Comparison of ENCODE assay signal across 27 cellular contexts in the genomic region with DNA sequence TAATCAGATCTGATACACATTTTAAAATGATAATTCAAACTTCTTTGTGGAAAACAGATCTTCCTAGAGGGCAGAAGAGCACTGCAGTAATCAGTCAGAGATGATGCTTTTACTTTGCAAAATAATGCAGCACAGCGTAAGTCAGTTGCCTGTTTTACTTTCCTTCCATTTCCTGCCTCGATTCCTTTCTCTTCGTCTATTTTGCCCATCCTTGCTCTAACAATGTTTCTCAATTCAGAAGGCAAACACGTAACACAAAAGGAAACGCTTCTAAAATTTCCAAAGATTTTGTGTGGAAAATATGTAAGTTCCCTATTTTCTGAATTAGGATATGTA.
DNase-seq lines count a peak whose midpoint lies in the region; ATAC-seq, FAIRE-seq and TF ChIP-seq lines count a peak whose summit lies in the region.
"Had no signal": no experiment of that assay in that cellular context is flagged by ENCODE, and none has a peak within 500 bp of the region (broad histone marks: within the 10 kb centered on the region; RNA-seq: fewer than 3 reads in every experiment).

No MANE protein-coding gene starts in this region.

- no peaks in the 10 kb centered on the region for H4K20me1 ChIP-seq in H1 (replicated peaks in 1 of 2; ENCODE audit: control insufficient read depth in 1 of 2, insufficient read depth in 2 of 2, low read length in 2 of 2)

- TF ChIP-seq CTCF in H1 (IDR thresholded peaks at IDR 0.05; ENCODE audit: control extremely low read depth in 1 of 3, insufficient read depth in 1 of 3, low read depth in 1 of 3, low read length in 3 of 3) (no peak), upper lobe of left lung (IDR thresholded peaks at IDR 0.05) (no peak), endothelial cell (IDR thresholded peaks at IDR 0.05; ENCODE audit: unreplicated experiment) (no peak)

- H2AK5ac ChIP-seq in H1 (ENCODE audit: low read depth, low read length): no peak overlapping the region
- H2AK5ac ChIP-seq in neuronal stem cell (ENCODE audit: low read depth, low read length): no peak overlapping the region

- H3K56ac ChIP-seq in H1 (replicated peaks; ENCODE audit: insufficient read length, low read depth, low read length): no peak overlapping the region

- TF ChIP-seq POLR2A in H1 (IDR thresholded peaks at IDR 0.05; ENCODE audit: control extremely low read depth in 1 of 2, low read depth in 2 of 2, low read length in 2 of 2): no peak
- TF ChIP-seq POLR2A in upper lobe of left lung (IDR thresholded peaks at IDR 0.05): no peak

- H3K4me2 ChIP-seq in H1 (ENCODE audit: insufficient read depth in 1 of 2, low read depth in 2 of 2, low read length in 2 of 2): peak overlapping the region in 1 of 2 experiments; percentile 26; a peak in 1 of 4 replicates
- H3K4me2 ChIP-seq in neuronal stem cell (ENCODE audit: insufficient read depth, low read length, poor library complexity, severe bottlenecking): no peak overlapping the region

- no peaks in the 10 kb centered on the region for H3K9me3 Mint-ChIP-seq in endothelial cell (ENCODE audit: unreplicated experiment)
- H3K9me3 Mint-ChIP-seq: activated naive CD4-positive, alpha-beta T cell treated with anti-CD3 and anti-CD28 coated beads, Interleukin-2, amount 10 ng/mL, durations not matched to agents 7 days and 5 days; activated T-helper 1 cell treated with anti-CD3 and anti-CD28 coated beads, Interleukin-12 subunit alpha, Interleukin-12 subunit beta, Interleukin-2, Interleukin-4 antibody, amounts not matched to agents 30 ng/mL and 10 ng/mL and 1 ng/mL, durations not matched to agents 14 hours and 24 hours and 36 hours; naive thymus-derived CD8-positive, alpha-beta T cell; T-helper 2 cell treated with Interferon-gamma antibody and Interleukin-4, amounts not matched to agents 5 μg/mL and 100 μg/mL, for 36 hours had no signal

- H3K79me1 ChIP-seq in H1 (ENCODE audit: low read depth, low read length) (no peaks in the 10 kb centered on the region), neuronal stem cell (ENCODE audit: low read depth, low read length) (no peaks in the 10 kb centered on the region)

- H3K9ac ChIP-seq in HUES64 (ENCODE audit: low read depth, low read length) (peak overlapping the region; percentile 5; the same call in 1 of the 2 replicates), H1 (replicated peaks in 1 of 4; ENCODE audit: extremely low read depth in 1 of 4, low read depth in 3 of 4, low read length in 3 of 4) (no peak overlapping the region), neuronal stem cell (ENCODE audit: low read depth, low read length, poor library complexity) (no peak overlapping the region)

- H3K9me3 ChIP-seq in HUES64 (ENCODE audit: insufficient read depth, low read depth, low read length) (no peaks in the 10 kb centered on the region), H1 (ENCODE audit: insufficient read depth in 2 of 2, low read depth in 1 of 2, low read length in 1 of 2) (no peaks in the 10 kb centered on the region), neuronal stem cell (replicated peaks in 1 of 2; ENCODE audit: control insufficient read depth in 2 of 2, insufficient read depth in 1 of 2, low read depth in 1 of 2, low read length in 2 of 2) (no peaks in the 10 kb centered on the region), upper lobe of left lung (no peaks in the 10 kb centered on the region)

- H2BK15ac ChIP-seq in H1 (ENCODE audit: low read length): no peak overlapping the region
- no peak overlapping the region for H2BK15ac ChIP-seq in neuronal stem cell (ENCODE audit: low read length)

- no peak; a peak in 1 of 4 replicates for TF ChIP-seq RAD21 in H1 (IDR thresholded peaks at IDR 0.05 in 1 of 2, conservative IDR thresholded peaks at IDR 0.05 in 1 of 2; ENCODE audit: low read depth in 2 of 2, low read length in 2 of 2)

- H3K14ac ChIP-seq in H1 (ENCODE audit: insufficient read length): no peak overlapping the region
- no peak overlapping the region for H3K14ac ChIP-seq in neuronal stem cell (ENCODE audit: low read length)

- WGBS in HUES64: 25% methylated on average over 5 of the region's 5 CpGs
- 31% methylated on average over 5 of the region's 5 CpGs; no CpG with 5 or more reads in 1 of the 2 experiments for WGBS in H1 (ENCODE audit: extremely low coverage in 1 of 2, insufficient coverage in 1 of 2, insufficient read length in 1 of 2, insufficient replicate concordance in 2 of 2, low coverage in 1 of 2, low lambda C conversion rate in 2 of 2, missing lambda C conversion rate in 1 of 2), 2 experiments
- WGBS in neuronal stem cell (ENCODE audit: extremely low coverage in 2 of 2, insufficient read length in 2 of 2, insufficient replicate concordance in 1 of 2), 2 donors: no CpG with 5 or more reads among the region's 5 CpGs
- WGBS in upper lobe of left lung, 2 donors: 64 to 74% methylated on average over 5 of the region's 5 CpGs

- H2BK5ac ChIP-seq in H1 (ENCODE audit: low read depth, low read length): no peak overlapping the region
- no peak overlapping the region for H2BK5ac ChIP-seq in neuronal stem cell (ENCODE audit: low read length)

- H4K91ac ChIP-seq in H1 (replicated peaks; ENCODE audit: insufficient read length, low read length): no peak overlapping the region
- H4K91ac ChIP-seq in neuronal stem cell (ENCODE audit: low read depth, low read length, poor library complexity): no peak overlapping the region

- H3K4me3 ChIP-seq in ACC112 (ENCODE audit: low read depth, low read length) (0 out of 2 replicates have a peak overlapping the region, but pooled peaks have one; percentile 42), HUES64 (ENCODE audit: low read length) (no peak overlapping the region), H1 (ENCODE audit: extremely low read depth in 1 of 4, insufficient read depth in 2 of 4, low read depth in 3 of 4, low read length in 4 of 4) (no peak overlapping the region), neuronal stem cell (ENCODE audit: low read length in 2 of 2) (no peak overlapping the region), upper lobe of left lung (no peak overlapping the region)
- H3K4me3 ChIP-seq: GM12878 had no signal

- H3K36me3 ChIP-seq in ACC112 (ENCODE audit: insufficient read depth, low read length): no peaks in the 10 kb centered on the region
- no peaks in the 10 kb centered on the region for H3K36me3 ChIP-seq in HUES64 (ENCODE audit: insufficient read depth, low read length)
- no peaks in the 10 kb centered on the region for H3K36me3 ChIP-seq in H1 (ENCODE audit: control insufficient read depth in 2 of 4, insufficient read depth in 4 of 4, low read length in 3 of 4)
- H3K36me3 ChIP-seq in neuronal stem cell (replicated peaks in 1 of 2; ENCODE audit: control insufficient read depth in 2 of 2, insufficient read depth in 2 of 2, low read length in 2 of 2): no peaks in the 10 kb centered on the region
- H3K36me3 ChIP-seq in upper lobe of left lung: no peaks in the 10 kb centered on the region
- H3K36me3 ChIP-seq: WERI-Rb-1 had no signal

- peaks cover 6% of the 10 kb centered on the region for H3K4me1 Mint-ChIP-seq in endothelial cell (ENCODE audit: unreplicated experiment)
- H3K4me1 Mint-ChIP-seq: activated naive CD4-positive, alpha-beta T cell treated with anti-CD3 and anti-CD28 coated beads, Interleukin-2, amount 10 ng/mL, durations not matched to agents 7 days and 5 days; memory B cell; naive thymus-derived CD8-positive, alpha-beta T cell had no signal

- TF ChIP-seq EP300 in H1 (IDR thresholded peaks at IDR 0.05; ENCODE audit: borderline replicate concordance in 1 of 2, low read depth in 2 of 2, low read length in 2 of 2) (no peak), upper lobe of left lung (IDR thresholded peaks at IDR 0.05) (no peak)

- POLR2A ChIA-PET in H1 (lab: Charles Lee; ENCODE audit: partially characterized antibody): no interaction called here

- H3K23ac ChIP-seq in H1 (ENCODE audit: insufficient read length) (no peak overlapping the region), neuronal stem cell (ENCODE audit: low read depth, low read length, poor library complexity) (no peak overlapping the region)

- no peak overlapping the region for H3K4ac ChIP-seq in H1 (replicated peaks; ENCODE audit: insufficient read length, low read depth, low read length)
- H3K4ac ChIP-seq in neuronal stem cell (ENCODE audit: low read length): no peak overlapping the region

- H3K27ac Mint-ChIP-seq in endothelial cell (ENCODE audit: unreplicated experiment): no peak overlapping the region
- H3K27ac Mint-ChIP-seq: activated naive CD4-positive, alpha-beta T cell treated with anti-CD3 and anti-CD28 coated beads, Interleukin-2, amount 10 ng/mL, durations not matched to agents 7 days and 5 days; activated T-helper 1 cell treated with anti-CD3 and anti-CD28 coated beads, Interleukin-12 subunit alpha, Interleukin-12 subunit beta, Interleukin-2, Interleukin-4 antibody, amounts not matched to agents 30 ng/mL and 10 ng/mL and 1 ng/mL, durations not matched to agents 14 hours and 24 hours and 36 hours; memory B cell; naive thymus-derived CD8-positive, alpha-beta T cell; T-helper 2 cell treated with Interferon-gamma antibody and Interleukin-4, amounts not matched to agents 5 μg/mL and 100 μg/mL, for 36 hours had no signal

- ATAC-seq in GM21786 (IDR thresholded peaks at IDR 0.05; ENCODE audit: unreplicated experiment) (no peak), upper lobe of left lung (ENCODE audit: low FRiP score in 2 of 2) (no peak), GM19324 (IDR thresholded peaks at IDR 0.05; ENCODE audit: low FRiP score, unreplicated experiment) (no peak)
- ATAC-seq: GM12878; HCT116; left cardiac atrium; naive thymus-derived CD8-positive, alpha-beta T cell; sciatic nerve had no signal

- no peaks in the 10 kb centered on the region for H3K23me2 ChIP-seq in H1 (ENCODE audit: low read depth, low read length)

- H3K27me3 Mint-ChIP-seq in endothelial cell (ENCODE audit: unreplicated experiment): no peaks in the 10 kb centered on the region
- H3K27me3 Mint-ChIP-seq: activated naive CD4-positive, alpha-beta T cell treated with anti-CD3 and anti-CD28 coated beads, Interleukin-2, amount 10 ng/mL, durations not matched to agents 7 days and 5 days had no signal

- H3K4me1 ChIP-seq in ACC112 (ENCODE audit: control insufficient read depth, insufficient read depth, low read length, unreplicated experiment): peaks cover 63% of the 10 kb centered on the region
- peaks cover 28% of the 10 kb centered on the region for H3K4me1 ChIP-seq in HUES64 (ENCODE audit: insufficient read depth, low read length)
- H3K4me1 ChIP-seq in H1 (replicated peaks in 1 of 4; ENCODE audit: control insufficient read depth in 3 of 4, insufficient read depth in 4 of 4, low read length in 3 of 4): peaks cover 0 to 6% (median 0%) of the 10 kb centered on the region in 4 experiments; a peak in 3 of 7 replicates
- peaks cover 0 to 12% of the 10 kb centered on the region in 2 donors for H3K4me1 ChIP-seq in neuronal stem cell (ENCODE audit: control insufficient read depth in 2 of 2, insufficient read depth in 1 of 2, low read depth in 1 of 2, low read length in 2 of 2)
- H3K4me1 ChIP-seq in upper lobe of left lung: peaks cover 0 to 5% (median 4%) of the 10 kb centered on the region in 4 donors

- peak; percentile 36 for FAIRE-seq in H1 (lab: Jason Lieb, UNC)

- H2BK12ac ChIP-seq in H1 (ENCODE audit: low read depth, low read length) (no peak overlapping the region), neuronal stem cell (ENCODE audit: low read length) (no peak overlapping the region)

- H2BK20ac ChIP-seq in H1 (ENCODE audit: low read length): no peak overlapping the region

- no peak overlapping the region for H3K4me3 Mint-ChIP-seq in endothelial cell (ENCODE audit: unreplicated experiment)
- H3K4me3 Mint-ChIP-seq: activated naive CD4-positive, alpha-beta T cell treated with anti-CD3 and anti-CD28 coated beads, Interleukin-2, amount 10 ng/mL, durations not matched to agents 7 days and 5 days; activated T-helper 1 cell treated with anti-CD3 and anti-CD28 coated beads, Interleukin-12 subunit alpha, Interleukin-12 subunit beta, Interleukin-2, Interleukin-4 antibody, amounts not matched to agents 30 ng/mL and 10 ng/mL and 1 ng/mL, durations not matched to agents 14 hours and 24 hours and 36 hours; memory B cell; naive thymus-derived CD8-positive, alpha-beta T cell; T-helper 2 cell treated with Interferon-gamma antibody and Interleukin-4, amounts not matched to agents 5 μg/mL and 100 μg/mL, for 36 hours had no signal

- H3K36me3 Mint-ChIP-seq in endothelial cell (ENCODE audit: low read depth, unreplicated experiment): no peaks in the 10 kb centered on the region
- H3K36me3 Mint-ChIP-seq: activated naive CD4-positive, alpha-beta T cell treated with anti-CD3 and anti-CD28 coated beads, Interleukin-2, amount 10 ng/mL, durations not matched to agents 7 days and 5 days; memory B cell had no signal

- H4K5ac ChIP-seq in H1 (ENCODE audit: insufficient read length, low read depth, low read length): no peak overlapping the region

- H3K18ac ChIP-seq in H1 (ENCODE audit: extremely low read depth, low read length): no peak overlapping the region
- no peak overlapping the region for H3K18ac ChIP-seq in neuronal stem cell (ENCODE audit: low read length)

- H4K8ac ChIP-seq in H1 (ENCODE audit: extremely low read depth, insufficient read depth, low read length) (no peak overlapping the region), neuronal stem cell (ENCODE audit: low read depth, low read length) (no peak overlapping the region)

- H3K27ac ChIP-seq in ACC112 (ENCODE audit: low read depth, low read length) (peak overlapping the region; percentile 14; the same call in 1 of the 2 replicates), HUES64 (ENCODE audit: low read depth, low read length) (peak overlapping the region; percentile 66), H1 (ENCODE audit: low read depth, low read length) (no peak overlapping the region), neuronal stem cell (replicated peaks; ENCODE audit: low read length) (no peak overlapping the region), upper lobe of left lung (no peak overlapping the region)
- H3K27ac ChIP-seq: WERI-Rb-1 had no signal

- H2BK120ac ChIP-seq in H1 (replicated peaks; ENCODE audit: low read depth, low read length) (no peak overlapping the region), neuronal stem cell (ENCODE audit: low read depth, low read length) (no peak overlapping the region)

- H3K27me3 ChIP-seq in ACC112 (ENCODE audit: insufficient read depth, low read length): no peaks in the 10 kb centered on the region
- no peaks in the 10 kb centered on the region for H3K27me3 ChIP-seq in HUES64 (ENCODE audit: insufficient read depth, low read length)
- H3K27me3 ChIP-seq in H1 (replicated peaks in 1 of 4; ENCODE audit: control insufficient read depth in 3 of 4, extremely low read depth in 1 of 4, insufficient read depth in 3 of 4, low read length in 3 of 4): no peaks in the 10 kb centered on the region
- H3K27me3 ChIP-seq in neuronal stem cell (ENCODE audit: control insufficient read depth in 3 of 3, insufficient read depth in 3 of 3, low read depth in 1 of 3, low read length in 3 of 3): no peaks in the 10 kb centered on the region
- H3K27me3 ChIP-seq in upper lobe of left lung: no peaks in the 10 kb centered on the region

- H3K79me2 ChIP-seq in ACC112 (ENCODE audit: control insufficient read depth, insufficient read depth, low read length, unreplicated experiment) (peaks cover 9% of the 10 kb centered on the region), H1 (ENCODE audit: control insufficient read depth in 1 of 2, insufficient read depth in 2 of 2, low read length in 2 of 2) (peaks cover 0 to 29% of the 10 kb centered on the region in 2 experiments; a peak in 2 of 4 replicates)

- no peak overlapping the region for H2AFZ ChIP-seq in ACC112 (ENCODE audit: low read length, unreplicated experiment)
- H2AFZ ChIP-seq in H1 (ENCODE audit: low read length): no peak overlapping the region
- H2AFZ ChIP-seq in neuronal stem cell (ENCODE audit: low read length): peak overlapping the region; percentile 59

- DNase-seq in H1 (ENCODE audit: low read depth in 1 of 2, low spot score in 2 of 2) (no peak), neuronal stem cell (ENCODE audit: low spot score) (no peak), upper lobe of left lung (no peak), endothelial cell (ENCODE audit: low spot score) (no peak)
- DNase-seq: ACHN; activated CD4-positive, alpha-beta T cell treated with anti-CD3 and anti-CD28 coated beads, Interleukin-2, amount 50 U/mL, for 4 hours; activated naive CD4-positive, alpha-beta T cell treated with anti-CD3 and anti-CD28 coated beads, Interleukin-2, amount 10 ng/mL, durations not matched to agents 7 days and 5 days; caudate nucleus; dermis blood vessel endothelial cell; DMS79 treated with DMSO at 0.1 percent for 48 hours; left cardiac atrium; naive thymus-derived CD8-positive, alpha-beta T cell; NCI-H1105 treated with DMSO at 0.1 percent for 48 hours; NCI-H2081 treated with DMSO at 0.1 percent for 48 hours; NCI-H446; trophoblast cell; WERI-Rb-1 had no signal

- CTCF ChIA-PET in H1 (lab: Charles Lee; ENCODE audit: partially characterized antibody): interaction anchor here (1.0 to 2.2 kb wide), 4 partner anchors 9 to 39 kb away, joined by 3 to 8 read pairs (median 4); no protein-coding TSS in a partner anchor

Comparison
In these comparisons a context has a peak if more than half of its experiments do, and no peak if none do; other contexts are left out.
1. H3K27ac ChIP-seq: peak in ACC112 (single experiment) and HUES64 (single experiment); none in H1 (single experiment), neuronal stem cell (single experiment) and upper lobe of left lung (0 of 4).